23 cellular contexts compared by ENCODE assay signal in genomic region chr9:33923079-33923478, GRCh38.
"Had no signal": no experiment of that assay in that cellular context is flagged by ENCODE, and none has a peak within 500 bp of the region (broad histone marks: within the 10 kb centered on the region; RNA-seq: fewer than 3 reads in every experiment).

No MANE protein-coding gene starts in this region.

- ATAC-seq: activated CD4-positive, alpha-beta T cell treated with anti-CD3 and anti-CD28 coated beads for 36 hours; effector memory CD8-positive, alpha-beta T cell had no signal

- FAIRE-seq: keratinocyte, TTC549 had no signal

- H3K4me3 Mint-ChIP-seq: activated CD4-positive, alpha-beta memory T cell treated with anti-CD3 and anti-CD28 coated beads for 36 hours; activated CD4-positive, alpha-beta T cell treated with anti-CD3 and anti-CD28 coated beads for 36 hours; activated naive CD4-positive, alpha-beta T cell treated with anti-CD3 and anti-CD28 coated beads, Interleukin-2, amount 50 U/mL, for 24 hours; effector memory CD8-positive, alpha-beta T cell; mesothelial cell of epicardium; natural killer cell treated with Interleukin-12 subunit alpha and Interleukin-12 subunit beta and Interleukin-15 and Interleukin-18, amount 100 ng/mL, for 72 hours; stimulated activated naive CD8-positive, alpha-beta T cell treated with anti-CD3 and anti-CD28 coated beads, Interleukin-15, Interleukin-2, amounts not matched to agents 100 ng/mL and 50 ng/mL, for 24 hours; WTC11 had no signal

- H3K4me1 ChIP-seq: adrenal gland, vagina had no signal

- H3K9me3 ChIP-seq: adrenal gland, suprapubic skin, transverse colon, vagina had no signal

- H3K27ac ChIP-seq: adrenal gland, suprapubic skin, transverse colon, vagina had no signal

- H3K27me3 ChIP-seq: adrenal gland, suprapubic skin, transverse colon, vagina had no signal

- H3K27me3 Mint-ChIP-seq: activated CD4-positive, alpha-beta memory T cell treated with anti-CD3 and anti-CD28 coated beads for 36 hours; activated CD4-positive, alpha-beta T cell treated with anti-CD3 and anti-CD28 coated beads for 36 hours; activated naive CD4-positive, alpha-beta T cell treated with anti-CD3 and anti-CD28 coated beads, Interleukin-2, amount 50 U/mL, for 24 hours; effector memory CD8-positive, alpha-beta T cell; natural killer cell treated with Interleukin-12 subunit alpha and Interleukin-12 subunit beta and Interleukin-15 and Interleukin-18, amount 100 ng/mL, for 72 hours; stimulated activated naive CD8-positive, alpha-beta T cell treated with anti-CD3 and anti-CD28 coated beads, Interleukin-15, Interleukin-2, amounts not matched to agents 100 ng/mL and 50 ng/mL, for 24 hours had no signal

- H3K27ac Mint-ChIP-seq: activated CD4-positive, alpha-beta memory T cell treated with anti-CD3 and anti-CD28 coated beads for 36 hours; activated CD4-positive, alpha-beta T cell treated with anti-CD3 and anti-CD28 coated beads for 36 hours; activated naive CD4-positive, alpha-beta T cell treated with anti-CD3 and anti-CD28 coated beads, Interleukin-2, amount 50 U/mL, for 24 hours; mesothelial cell of epicardium; natural killer cell treated with Interleukin-12 subunit alpha and Interleukin-12 subunit beta and Interleukin-15 and Interleukin-18, amount 100 ng/mL, for 72 hours; stimulated activated naive CD8-positive, alpha-beta T cell treated with anti-CD3 and anti-CD28 coated beads, Interleukin-15, Interleukin-2, amounts not matched to agents 100 ng/mL and 50 ng/mL, for 24 hours; WTC11 had no signal

- DNase-seq: activated CD4-positive, alpha-beta memory T cell treated with anti-CD3 and anti-CD28 coated beads for 36 hours; activated CD4-positive, alpha-beta T cell treated with anti-CD3 and anti-CD28 coated beads for 36 hours; activated effector memory CD4-positive, alpha-beta T cell treated with anti-CD3 and anti-CD28 coated beads, Interleukin-2, amount 50 U/mL, for 16 hours; activated T-cell treated with anti-CD3 and anti-CD28 coated beads, Interleukin-2, amount 50 U/mL, for 1 hour; adrenal gland; effector memory CD8-positive, alpha-beta T cell; foreskin fibroblast; hypothalamus; nucleus accumbens; stimulated activated CD4-positive, alpha-beta T cell treated with anti-CD3 and anti-CD28 coated beads, Interleukin-2, amount 100 ng/mL, for 24 hours; SW 1271; T-helper 2 cell; transverse colon had no signal

- H3K9me3 Mint-ChIP-seq: activated CD4-positive, alpha-beta memory T cell treated with anti-CD3 and anti-CD28 coated beads for 36 hours; activated naive CD4-positive, alpha-beta T cell treated with anti-CD3 and anti-CD28 coated beads, Interleukin-2, amount 50 U/mL, for 24 hours; effector memory CD8-positive, alpha-beta T cell; mesothelial cell of epicardium; natural killer cell treated with Interleukin-12 subunit alpha and Interleukin-12 subunit beta and Interleukin-15 and Interleukin-18, amount 100 ng/mL, for 72 hours; stimulated activated naive CD8-positive, alpha-beta T cell treated with anti-CD3 and anti-CD28 coated beads, Interleukin-15, Interleukin-2, amounts not matched to agents 100 ng/mL and 50 ng/mL, for 24 hours; WTC11 had no signal

- H3K4me1 Mint-ChIP-seq: activated CD4-positive, alpha-beta T cell treated with anti-CD3 and anti-CD28 coated beads for 36 hours; activated naive CD4-positive, alpha-beta T cell treated with anti-CD3 and anti-CD28 coated beads, Interleukin-2, amount 50 U/mL, for 24 hours; mesothelial cell of epicardium had no signal

- H3K4me3 ChIP-seq: adrenal gland, lung, suprapubic skin, transverse colon, vagina had no signal
